9 cellular contexts compared by ENCODE assay signal in genomic region chr21:28605138-28605537, GRCh38.
DNase-seq lines count a peak whose midpoint lies in the region; ATAC-seq, FAIRE-seq and TF ChIP-seq lines count a peak whose summit lies in the region.
"Had no signal": no experiment of that assay in that cellular context is flagged by ENCODE, and none has a peak within 500 bp of the region (broad histone marks: within the 10 kb centered on the region; RNA-seq: fewer than 3 reads in every experiment).

No MANE protein-coding gene starts in this region.

- H3K27me3 Mint-ChIP-seq in activated T-helper 17 cell treated with anti-CD3 and anti-CD28 coated beads, Interleukin-2, amount 50 U/mL, for 72 hours, result no peaks in the 10 kb centered on the region

- H3K27me3 ChIP-seq in GM06990 (replicated peaks; ENCODE audit: control insufficient read depth, insufficient read depth, low read length), result no peaks in the 10 kb centered on the region
- H3K27me3 ChIP-seq in pancreas, result no peaks in the 10 kb centered on the region
- no peaks in the 10 kb centered on the region for H3K27me3 ChIP-seq in Peyer's patch
- H3K27me3 ChIP-seq in esophagus muscularis mucosa, result no peaks in the 10 kb centered on the region

- H3K4me3 Mint-ChIP-seq in activated T-helper 17 cell treated with anti-CD3 and anti-CD28 coated beads, Interleukin-2, amount 50 U/mL, for 72 hours, result peak overlapping the region; percentile 37

- ATAC-seq in GM19452 (IDR thresholded peaks at IDR 0.05; ENCODE audit: unreplicated experiment), result peak; percentile 98
- peak; percentile 96 for ATAC-seq in HG03139 (IDR thresholded peaks at IDR 0.05; ENCODE audit: unreplicated experiment)
- ATAC-seq in activated T-helper 17 cell treated with anti-CD3 and anti-CD28 coated beads, Interleukin-2, amount 50 U/mL, for 72 hours (replicated peaks), result peak; percentile 71
- ATAC-seq in pancreas, result no peak

- no peaks in the 10 kb centered on the region for H3K36me3 Mint-ChIP-seq in activated T-helper 17 cell treated with anti-CD3 and anti-CD28 coated beads, Interleukin-2, amount 50 U/mL, for 72 hours (ENCODE audit: low read depth)

- intact Hi-C loops in pancreas (cut with DNase I), result no loop called here
- intact Hi-C loops in esophagus muscularis mucosa (cut with DNase I), result no loop called here

- H3K36me3 ChIP-seq in GM06990 (ENCODE audit: control insufficient read depth, insufficient read depth, low read length) (no peaks in the 10 kb centered on the region), pancreas (no peaks in the 10 kb centered on the region), Peyer's patch (no peaks in the 10 kb centered on the region), esophagus muscularis mucosa (no peaks in the 10 kb centered on the region)

- peaks cover 6% of the 10 kb centered on the region for H3K4me1 Mint-ChIP-seq in activated T-helper 17 cell treated with anti-CD3 and anti-CD28 coated beads, Interleukin-2, amount 50 U/mL, for 72 hours

- TF ChIP-seq CTCF in GM06990 (IDR thresholded peaks at IDR 0.05; ENCODE audit: insufficient read depth, low read length, poor library complexity, severe bottlenecking), result no peak
- no peak for TF ChIP-seq CTCF in pancreas (IDR thresholded peaks at IDR 0.05)
- TF ChIP-seq CTCF in Peyer's patch (IDR thresholded peaks at IDR 0.05), result no peak
- no peak for TF ChIP-seq CTCF in esophagus muscularis mucosa (IDR thresholded peaks at IDR 0.05)

- H3K9me3 ChIP-seq in pancreas, result no peaks in the 10 kb centered on the region
- H3K9me3 ChIP-seq in Peyer's patch, result peaks cover 0 to 4% (median 2%) of the 10 kb centered on the region in 4 donors
- H3K9me3 ChIP-seq in esophagus muscularis mucosa, result peaks cover 0 to 4% (median 3%) of the 10 kb centered on the region in 4 donors

- FAIRE-seq in pancreas (lab: Jason Lieb, UNC), result no peak

- no peak for TF ChIP-seq POLR2A in Peyer's patch (IDR thresholded peaks at IDR 0.05)
- TF ChIP-seq POLR2A in esophagus muscularis mucosa (IDR thresholded peaks at IDR 0.05; ENCODE audit: low read depth), result no peak

- WGBS in pancreas, 2 donors, result 71 to 74% methylated on average over 2 of the region's 2 CpGs
- 98% methylated on average over 2 of the region's 2 CpGs for WGBS in esophagus muscularis mucosa

- H3K4me1 ChIP-seq in pancreas (no peaks in the 10 kb centered on the region), Peyer's patch (no peaks in the 10 kb centered on the region), esophagus muscularis mucosa (no peaks in the 10 kb centered on the region)

- DNase-seq in GM06990 (ENCODE audit: extremely low read depth, insufficient read length) (peak; percentile 20), pancreas (no peak), Peyer's patch (no peak), NCI-H1694 (lab: John Stamatoyannopoulos, UW) (no peak), esophagus muscularis mucosa (ENCODE audit: extremely low spot score) (no peak)
- DNase-seq: NCI-H1105 had no signal

- H3K27ac ChIP-seq in pancreas (no peak overlapping the region), Peyer's patch (no peak overlapping the region), esophagus muscularis mucosa (replicated peaks in 1 of 4) (no peak overlapping the region)

- H3K9me3 Mint-ChIP-seq in activated T-helper 17 cell treated with anti-CD3 and anti-CD28 coated beads, Interleukin-2, amount 50 U/mL, for 72 hours, result peaks cover 11% of the 10 kb centered on the region

- H3K27ac Mint-ChIP-seq in activated T-helper 17 cell treated with anti-CD3 and anti-CD28 coated beads, Interleukin-2, amount 50 U/mL, for 72 hours, result no peak overlapping the region

- TF ChIP-seq EP300 in esophagus muscularis mucosa (IDR thresholded peaks at IDR 0.05), result no peak

- H3K4me3 ChIP-seq in GM06990 (replicated peaks; ENCODE audit: low read depth, low read length) (no peak overlapping the region), pancreas (no peak overlapping the region), Peyer's patch (no peak overlapping the region), esophagus muscularis mucosa (no peak overlapping the region)

Comparison
In these comparisons a context has a peak if more than half of its experiments do, and no peak if none do; other contexts are left out.
1. ATAC-seq: peak in GM19452 (single experiment), HG03139 (single experiment) and activated T-helper 17 cell treated with anti-CD3 and anti-CD28 coated beads, Interleukin-2, amount 50 U/mL, for 72 hours (single experiment); none in pancreas (0 of 4).